2 cellular contexts compared by ENCODE assay signal in genomic region chr1:62425041-62425440, GRCh38.
TF ChIP-seq lines count a peak whose summit lies in the region.

No MANE protein-coding gene starts in this region.

TF ChIP-seq in HepG2, 621 proteins besides CTCF, POLR2A, EP300 and RAD21 (continued from another document):
- TF ChIP-seq ZNF451 (CRISPR knock-in tag; IDR thresholded peaks at IDR 0.05), result no peak
- TF ChIP-seq ARID5B (CRISPR knock-in tag; IDR thresholded peaks at IDR 0.05), result no peak
- TF ChIP-seq NFE2L1 (CRISPR knock-in tag; IDR thresholded peaks at IDR 0.05; ENCODE audit: borderline replicate concordance), result no peak
- peak; percentile 83 for TF ChIP-seq RFX3 (CRISPR knock-in tag; IDR thresholded peaks at IDR 0.05)
- no peak for TF ChIP-seq FOXP4 (CRISPR knock-in tag; IDR thresholded peaks at IDR 0.05)
- TF ChIP-seq RFX5 (IDR thresholded peaks at IDR 0.05; ENCODE audit: low read depth, low read length), result peak; percentile 35; the same call in 1 of the 2 replicates
- no peak for TF ChIP-seq HIC2 (CRISPR knock-in tag; IDR thresholded peaks at IDR 0.05; ENCODE audit: low read depth)
- TF ChIP-seq EHMT2 (IDR thresholded peaks at IDR 0.05; ENCODE audit: borderline replicate concordance, low read depth, low read length), result 0 out of 2 replicates have a peak, but pooled peaks have one; percentile 4
- peak; percentile 81 for TF ChIP-seq RFX1 (IDR thresholded peaks at IDR 0.05)
- no peak for TF ChIP-seq SALL2 (CRISPR knock-in tag; IDR thresholded peaks at IDR 0.05)

TF ChIP-seq in WTC11, 78 proteins besides CTCF, POLR2A, EP300 and RAD21 (continued from another document):
- TF ChIP-seq AFF4 (CRISPR knock-in tag; IDR thresholded peaks at IDR 0.05; ENCODE audit: borderline replicate concordance) (no peak), SP1 (CRISPR knock-in tag; conservative IDR thresholded peaks at IDR 0.05) (no peak), ZNF281 (CRISPR knock-in tag; IDR thresholded peaks at IDR 0.05) (no peak), CREB1 (CRISPR knock-in tag; IDR thresholded peaks at IDR 0.05) (no peak), ZNF263 (CRISPR knock-in tag; IDR thresholded peaks at IDR 0.05; ENCODE audit: low read depth) (no peak), IRF2 (CRISPR knock-in tag; IDR thresholded peaks at IDR 0.05; ENCODE audit: borderline replicate concordance, low read depth) (no peak), ZNF317 (CRISPR knock-in tag; IDR thresholded peaks at IDR 0.05; ENCODE audit: borderline replicate concordance, low read depth) (no peak), MYBL2 (CRISPR knock-in tag; IDR thresholded peaks at IDR 0.05) (no peak), ATF1 (CRISPR knock-in tag; IDR thresholded peaks at IDR 0.05) (no peak), ATF2 (CRISPR knock-in tag; IDR thresholded peaks at IDR 0.05; ENCODE audit: borderline replicate concordance, low read depth) (no peak)
